11 cellular contexts compared by ENCODE assay signal in the genomic region with DNA sequence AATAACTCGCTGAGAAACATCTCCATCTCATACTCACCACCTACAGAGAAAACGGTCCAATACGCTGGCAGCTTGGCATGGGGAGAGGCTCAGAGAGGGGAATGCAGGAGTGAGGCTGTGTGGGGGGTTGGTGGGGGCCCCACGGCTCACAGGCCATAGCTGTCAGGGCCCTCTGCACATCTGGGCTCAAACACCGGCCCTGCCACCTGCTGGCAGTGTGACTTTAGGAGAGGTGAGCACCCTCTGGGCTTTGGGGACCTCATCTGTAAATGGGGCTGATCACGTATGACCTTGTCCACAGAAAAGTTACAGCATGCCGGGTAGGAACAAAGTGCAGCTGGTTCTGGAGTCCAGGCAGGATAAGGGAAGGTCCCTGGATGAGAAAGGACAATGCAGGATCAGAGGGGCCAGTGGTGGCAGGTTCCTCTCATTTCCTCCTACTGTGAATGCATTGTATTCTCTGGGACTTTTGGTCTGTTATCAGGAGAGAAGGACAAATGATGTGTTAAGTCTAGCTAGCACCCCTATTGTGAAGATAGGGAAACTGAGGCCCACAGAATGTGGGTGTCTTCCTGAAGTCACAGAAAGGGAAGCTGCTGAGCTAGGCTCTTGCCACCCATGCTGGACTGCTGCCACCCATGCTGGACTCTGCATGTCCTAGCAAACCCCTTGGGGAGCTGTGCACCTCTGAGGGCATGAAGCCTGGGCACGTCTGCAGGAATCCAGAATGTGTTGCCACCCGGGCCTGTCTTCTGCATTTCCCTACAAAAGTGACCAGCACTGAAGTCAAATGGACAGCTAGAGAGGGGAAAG.
DNase-seq lines count a peak whose midpoint lies in the region; ATAC-seq and TF ChIP-seq lines count a peak whose summit lies in the region.
"Had no signal": no experiment of that assay in that cellular context is flagged by ENCODE, and none has a peak within 500 bp of the region (broad histone marks: within the 10 kb centered on the region; RNA-seq: fewer than 3 reads in every experiment).

No MANE protein-coding gene starts in this region.

- peaks cover 11% of the 10 kb centered on the region for H3K27me3 Mint-ChIP-seq in memory B cell

- H3F3A ChIP-seq in SU-DHL-6 (ENCODE audit: insufficient read depth): no peaks in the 10 kb centered on the region

- H3K27ac ChIP-seq in SU-DHL-6 (ENCODE audit: low read depth, low read length) (no peak overlapping the region), psoas muscle (no peak overlapping the region)
- H3K27ac ChIP-seq: skin epidermis had no signal

- intact Hi-C loops in psoas muscle (cut with DNase I): no loop called here

- H3K4me1 ChIP-seq in psoas muscle: peaks cover 5% of the 10 kb centered on the region

- H3K36me3 ChIP-seq in SU-DHL-6 (ENCODE audit: low read length) (no peaks in the 10 kb centered on the region), psoas muscle (ENCODE audit: insufficient read depth in 1 of 2, low read depth in 1 of 2) (no peaks in the 10 kb centered on the region)

- no peaks in the 10 kb centered on the region for H3K4me1 Mint-ChIP-seq in memory B cell

- 75 to 77% (median 76%) methylated on average over 9 of the region's 9 CpGs for WGBS in psoas muscle, 3 donors

- no peaks in the 10 kb centered on the region for H3K79me2 ChIP-seq in SU-DHL-6 (ENCODE audit: insufficient read depth, low read length)

- TF ChIP-seq CTCF in SU-DHL-6 (IDR thresholded peaks at IDR 0.05; ENCODE audit: insufficient read depth, low read length, poor library complexity, severe bottlenecking): peak; percentile 15
- TF ChIP-seq CTCF in psoas muscle (IDR thresholded peaks at IDR 0.05): no peak

- no peak overlapping the region for H3K4me3 Mint-ChIP-seq in memory B cell
- H3K4me3 Mint-ChIP-seq: dendritic cell treated with granulocyte-macrophage colony-stimulating factor and Interleukin-4, amounts not matched to agents 40 ng/mL and 50 ng/mL, for 4 days had no signal

- no peaks in the 10 kb centered on the region for H3K9me2 ChIP-seq in SU-DHL-6 (replicated peaks; ENCODE audit: insufficient read depth, low read length)

- no peak overlapping the region for H3K4me2 ChIP-seq in SU-DHL-6 (ENCODE audit: low read depth, low read length, poor library complexity, severe bottlenecking)

- no peaks in the 10 kb centered on the region for H4K20me1 ChIP-seq in SU-DHL-6 (ENCODE audit: low read depth, low read length)

- H3K9me3 ChIP-seq in SU-DHL-6 (ENCODE audit: insufficient read depth, low read length) (no peaks in the 10 kb centered on the region), psoas muscle (no peaks in the 10 kb centered on the region)

- H3K27me3 ChIP-seq in SU-DHL-6 (ENCODE audit: low read length) (no peaks in the 10 kb centered on the region), psoas muscle (ENCODE audit: insufficient read depth in 3 of 3, low read length in 2 of 3) (no peaks in the 10 kb centered on the region)

- ATAC-seq in GM18909 (IDR thresholded peaks at IDR 0.05; ENCODE audit: poor library complexity, unreplicated experiment) (peak; percentile 77), memory B cell (ENCODE audit: low read depth) (peak; percentile 41), GM21423 (IDR thresholded peaks at IDR 0.05; ENCODE audit: unreplicated experiment) (no peak), psoas muscle (no peak), HG03196 (IDR thresholded peaks at IDR 0.05; ENCODE audit: unreplicated experiment) (no peak)

- DNase-seq in GDM1 (lab: John Stamatoyannopoulos, UW) (peak; percentile 9), memory B cell (ENCODE audit: low spot score in 2 of 2) (no peak), psoas muscle (no peak)
- DNase-seq: activated gamma-delta T cell treated with Interleukin-2 at 50 U/mL for 16 hours, HCEC 1CT had no signal

- H3K36me3 Mint-ChIP-seq in memory B cell: no peaks in the 10 kb centered on the region

- H3K27ac Mint-ChIP-seq in memory B cell: no peak overlapping the region
- H3K27ac Mint-ChIP-seq: dendritic cell treated with granulocyte-macrophage colony-stimulating factor and Interleukin-4, amounts not matched to agents 40 ng/mL and 50 ng/mL, for 4 days had no signal

- H3K9ac ChIP-seq in SU-DHL-6 (ENCODE audit: low read length): no peak overlapping the region

- H3K9me3 Mint-ChIP-seq in memory B cell: no peaks in the 10 kb centered on the region
- H3K9me3 Mint-ChIP-seq: dendritic cell treated with granulocyte-macrophage colony-stimulating factor and Interleukin-4, amounts not matched to agents 40 ng/mL and 50 ng/mL, for 4 days had no signal

- no peak overlapping the region for H2AFZ ChIP-seq in SU-DHL-6 (ENCODE audit: low read depth, low read length, severe bottlenecking)

- H3K4me3 ChIP-seq in SU-DHL-6 (ENCODE audit: insufficient read depth, low read length, poor library complexity, severe bottlenecking) (no peak overlapping the region), psoas muscle (no peak overlapping the region)
- H3K4me3 ChIP-seq: skin epidermis had no signal

Comparison
In these comparisons a context has a peak if more than half of its experiments do, and no peak if none do; other contexts are left out.
1. ATAC-seq: peak in GM18909 (single experiment) and memory B cell (single experiment); none in GM21423 (single experiment), psoas muscle (0 of 4) and HG03196 (single experiment).